In genomic region chr4:188960411-188961093, GRCh38 we compare ENCODE assay signal across 27 cellular contexts.
DNase-seq lines count a peak whose midpoint lies in the region; ATAC-seq, FAIRE-seq and TF ChIP-seq lines count a peak whose summit lies in the region.
"Had no signal": no experiment of that assay in that cellular context is flagged by ENCODE, and none has a peak within 500 bp of the region (broad histone marks: within the 10 kb centered on the region; RNA-seq: fewer than 3 reads in every experiment).

No MANE protein-coding gene starts in this region.

- no peaks in the 10 kb centered on the region for H3K9me3 ChIP-seq in astrocyte (ENCODE audit: insufficient read depth, low read depth, low read length)
- H3K9me3 ChIP-seq: SK-N-SH, stomach had no signal

- TF ChIP-seq CTCF in GM23338 (conservative IDR thresholded peaks at IDR 0.05; ENCODE audit: low read depth in 2 of 2) = no peak
- no peak for TF ChIP-seq CTCF in astrocyte (IDR thresholded peaks at IDR 0.05; ENCODE audit: insufficient read depth, low read depth, low read length)
- no peak for TF ChIP-seq CTCF in GM13977 (IDR thresholded peaks at IDR 0.05; ENCODE audit: extremely low read depth, insufficient read depth, missing control alignments)

- H3K36me3 Mint-ChIP-seq in GM23338 (ENCODE audit: low read depth) (peaks cover 9% of the 10 kb centered on the region), astrocyte (ENCODE audit: low read depth, unreplicated experiment) (no peaks in the 10 kb centered on the region)
- H3K36me3 Mint-ChIP-seq: type B pancreatic cell had no signal

- ATAC-seq in GM23338 = no peak
- ATAC-seq: activated CD4-positive, CD25-positive, alpha-beta regulatory T cell treated with anti-CD3 and anti-CD28 coated beads, Interleukin-2, amount 50 U/mL, for 24 hours; activated CD8-positive, alpha-beta T cell treated with anti-CD3 and anti-CD28 coated beads for 36 hours; left colon; mucosa of descending colon; Panc1 had no signal

- H3K9me3 Mint-ChIP-seq in GM23338 (peaks cover 6% of the 10 kb centered on the region), astrocyte (ENCODE audit: unreplicated experiment) (no peaks in the 10 kb centered on the region)

- no peak overlapping the region for H3K27ac ChIP-seq in GM23338 (ENCODE audit: low read depth)
- no peak overlapping the region for H3K27ac ChIP-seq in astrocyte (ENCODE audit: low read depth, low read length)
- H3K27ac ChIP-seq: BLaER1, spleen, stomach had no signal

- peak; percentile 2 for DNase-seq in NCI-H1092 treated with DMSO at 0.1 percent for 48 hours (lab: John Stamatoyannopoulos, UW)
- DNase-seq in NCI-H1092 (lab: John Stamatoyannopoulos, UW) = no peak
- DNase-seq in GM23338 (ENCODE audit: low spot score) = no peak
- peak; percentile 12 for DNase-seq in astrocyte (ENCODE audit: low read depth)
- peak; percentile 36 for DNase-seq in left kidney (ENCODE audit: low read depth, low spot score)
- no peak for DNase-seq in activated T-cell treated with anti-CD3 and anti-CD28 coated beads, Interleukin-2, amount 50 U/mL, for 1 hour
- DNase-seq in NCI-H2227 treated with DMSO at 0.1 percent for 48 hours (lab: John Stamatoyannopoulos, UW) = no peak
- no peak for DNase-seq in GM13977 (ENCODE audit: low spot score)
- DNase-seq: 8988T; activated CD8-positive, alpha-beta T cell treated with anti-CD3 and anti-CD28 coated beads for 36 hours; activated naive CD4-positive, alpha-beta T cell; effector CD4-positive, alpha-beta T cell; left colon; mucosa of descending colon; NCI-H1436 treated with DMSO at 0.1 percent for 48 hours; NCI-H226; SK-N-SH; spleen; stimulated activated CD4-positive, alpha-beta T cell treated with anti-CD3 and anti-CD28 coated beads, Interleukin-4, amount 100 ng/mL, for 4 hours; stomach; T1000 had no signal

- H3K79me2 ChIP-seq in GM23338 (replicated peaks; ENCODE audit: insufficient read depth) = no peaks in the 10 kb centered on the region
- no peaks in the 10 kb centered on the region for H3K79me2 ChIP-seq in astrocyte (ENCODE audit: insufficient read depth, low read length)

- FAIRE-seq in astrocyte (lab: Jason Lieb, UNC) = no peak

- H3K4me3 Mint-ChIP-seq in GM23338 (no peak overlapping the region), astrocyte (ENCODE audit: unreplicated experiment) (no peak overlapping the region)
- H3K4me3 Mint-ChIP-seq: activated CD8-positive, alpha-beta T cell treated with anti-CD3 and anti-CD28 coated beads for 36 hours; central memory CD8-positive, alpha-beta T cell; type B pancreatic cell had no signal

- H2AFZ ChIP-seq in GM23338 (0 out of 2 replicates have a peak overlapping the region, but pooled peaks have one; percentile 1), astrocyte (ENCODE audit: low read depth, low read length) (no peak overlapping the region)

- H3K27ac Mint-ChIP-seq in GM23338 = no peak overlapping the region
- H3K27ac Mint-ChIP-seq in astrocyte (ENCODE audit: unreplicated experiment) = no peak overlapping the region
- H3K27ac Mint-ChIP-seq: activated CD8-positive, alpha-beta T cell treated with anti-CD3 and anti-CD28 coated beads for 36 hours; progenitor cell of endocrine pancreas; type B pancreatic cell had no signal

- H3K4me3 ChIP-seq in GM23338 (no peak overlapping the region), astrocyte (ENCODE audit: insufficient read depth, low read depth, low read length) (no peak overlapping the region)
- H3K4me3 ChIP-seq: BLaER1, mucosa of descending colon, spleen, stomach had no signal

- H3K4me1 Mint-ChIP-seq in GM23338 (no peaks in the 10 kb centered on the region), astrocyte (ENCODE audit: low read depth, unreplicated experiment) (peaks cover 3% of the 10 kb centered on the region)
- H3K4me1 Mint-ChIP-seq: central memory CD8-positive, alpha-beta T cell had no signal

- in situ Hi-C loops in GM13977 (cut with MboI; ENCODE audit: low pct_unique_long_range_greater_than_20kb, low sequenced_read_pairs, unreplicated experiment) = no loop called here

- H3K27me3 ChIP-seq in GM23338 (ENCODE audit: insufficient read depth) (no peaks in the 10 kb centered on the region), astrocyte (ENCODE audit: insufficient read depth, low read length) (no peaks in the 10 kb centered on the region)
- H3K27me3 ChIP-seq: BLaER1, spleen, stomach had no signal

- H3F3A ChIP-seq in GM23338 (replicated peaks; ENCODE audit: low read depth) = no peaks in the 10 kb centered on the region

- H3K9ac ChIP-seq in astrocyte (ENCODE audit: low read length) = no peak overlapping the region
- H3K9ac ChIP-seq: BLaER1, SK-N-SH had no signal

- H3K27me3 Mint-ChIP-seq in GM23338 (ENCODE audit: insufficient read depth, low read depth, poor library complexity) (no peaks in the 10 kb centered on the region), astrocyte (ENCODE audit: low read depth, unreplicated experiment) (no peaks in the 10 kb centered on the region)
- H3K27me3 Mint-ChIP-seq: activated CD8-positive, alpha-beta T cell treated with anti-CD3 and anti-CD28 coated beads for 36 hours; central memory CD8-positive, alpha-beta T cell; type B pancreatic cell had no signal

- H3K4me2 ChIP-seq in GM23338 (no peak overlapping the region), astrocyte (ENCODE audit: low read length) (no peak overlapping the region)
- H3K4me2 ChIP-seq: BLaER1, SK-N-SH had no signal

- no peaks in the 10 kb centered on the region; the same call in 1 of the 2 replicates for H3K4me1 ChIP-seq in GM23338 (ENCODE audit: insufficient read depth)
- H3K4me1 ChIP-seq in astrocyte (ENCODE audit: insufficient read depth, low read length) = no peaks in the 10 kb centered on the region
- H3K4me1 ChIP-seq: spleen, stomach had no signal

- H4K20me1 ChIP-seq in GM23338 (replicated peaks; ENCODE audit: insufficient read depth) = no peaks in the 10 kb centered on the region
- no peaks in the 10 kb centered on the region for H4K20me1 ChIP-seq in astrocyte (ENCODE audit: insufficient read depth, low read length)
- H4K20me1 ChIP-seq: BLaER1 had no signal

- H3K36me3 ChIP-seq in GM23338 (ENCODE audit: insufficient read depth) (0 out of 2 replicates have a peak, but pooled peaks cover 3% of the 10 kb centered on the region), astrocyte (ENCODE audit: insufficient read depth, low read length) (no peaks in the 10 kb centered on the region)
- H3K36me3 ChIP-seq: BLaER1, spleen, stomach had no signal

- 0 out of 2 replicates have a peak, but pooled peaks cover 9% of the 10 kb centered on the region for H3K9me2 ChIP-seq in GM23338 (ENCODE audit: insufficient read depth)
- H3K9me2 ChIP-seq: SK-N-SH had no signal

TF ChIP-seq in GM23338, 12 proteins besides CTCF, POLR2A, EP300 and RAD21 (continues in another document):
- no peak for TF ChIP-seq ZNF462 (CRISPR knock-in tag; IDR thresholded peaks at IDR 0.05)

Comparison
In these comparisons a context has a peak if more than half of its experiments do, and no peak if none do; other contexts are left out.
1. DNase-seq: peak in NCI-H1092 treated with DMSO at 0.1 percent for 48 hours (single experiment), astrocyte (single experiment) and left kidney (single experiment); none in NCI-H1092 (single experiment), GM23338 (single experiment), activated T-cell treated with anti-CD3 and anti-CD28 coated beads, Interleukin-2, amount 50 U/mL, for 1 hour (single experiment), NCI-H2227 treated with DMSO at 0.1 percent for 48 hours (single experiment) and GM13977 (single experiment).